ENCODE assay signal across 1 cellular context in the genomic region with DNA sequence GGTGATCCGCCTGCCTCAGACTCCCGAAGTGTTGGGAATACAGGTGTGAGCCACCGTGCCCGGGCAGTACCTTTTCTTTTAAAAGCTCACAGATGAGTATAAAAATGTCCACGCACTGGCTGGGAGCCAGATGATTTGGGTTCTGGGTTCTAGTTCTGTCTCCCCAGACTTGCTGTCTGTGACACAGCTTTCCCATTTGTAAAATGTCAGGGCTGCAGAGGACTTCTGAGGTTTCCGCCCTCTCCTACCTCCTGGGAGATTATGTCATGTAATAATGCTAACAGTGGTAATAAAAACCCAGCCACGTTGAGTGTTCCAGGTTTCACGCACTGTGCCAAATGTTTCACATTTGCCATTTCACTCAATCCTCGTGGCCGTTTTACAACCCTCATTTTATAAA.
TF ChIP-seq lines count a peak whose summit lies in the region.

No MANE protein-coding gene starts in this region.

TF ChIP-seq in HEK293, 187 proteins besides CTCF, POLR2A, EP300 and RAD21 (continued from another document):
- TF ChIP-seq, protein P1, sequence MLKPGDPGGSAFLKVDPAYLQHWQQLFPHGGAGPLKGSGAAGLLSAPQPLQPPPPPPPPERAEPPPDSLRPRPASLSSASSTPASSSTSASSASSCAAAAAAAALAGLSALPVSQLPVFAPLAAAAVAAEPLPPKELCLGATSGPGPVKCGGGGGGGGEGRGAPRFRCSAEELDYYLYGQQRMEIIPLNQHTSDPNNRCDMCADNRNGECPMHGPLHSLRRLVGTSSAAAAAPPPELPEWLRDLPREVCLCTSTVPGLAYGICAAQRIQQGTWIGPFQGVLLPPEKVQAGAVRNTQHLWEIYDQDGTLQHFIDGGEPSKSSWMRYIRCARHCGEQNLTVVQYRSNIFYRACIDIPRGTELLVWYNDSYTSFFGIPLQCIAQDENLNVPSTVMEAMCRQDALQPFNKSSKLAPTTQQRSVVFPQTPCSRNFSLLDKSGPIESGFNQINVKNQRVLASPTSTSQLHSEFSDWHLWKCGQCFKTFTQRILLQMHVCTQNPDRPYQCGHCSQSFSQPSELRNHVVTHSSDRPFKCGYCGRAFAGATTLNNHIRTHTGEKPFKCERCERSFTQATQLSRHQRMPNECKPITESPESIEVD (tag by site-specific recombination; IDR thresholded peaks at IDR 0.05): 0 out of 2 replicates have a peak, but pooled peaks have one; percentile 32
- no peak for TF ChIP-seq ZNF157 (tag by site-specific recombination; IDR thresholded peaks at IDR 0.05)
- TF ChIP-seq GLIS1 (tag by site-specific recombination; IDR thresholded peaks at IDR 0.05): peak; percentile 60
